In genomic region chr15:21261396-21261964, GRCh38 we compare ENCODE assay signal across 19 cellular contexts.
DNase-seq lines count a peak whose midpoint lies in the region; ATAC-seq and TF ChIP-seq lines count a peak whose summit lies in the region.
"Had no signal": no experiment of that assay in that cellular context is flagged by ENCODE, and none has a peak within 500 bp of the region (broad histone marks: within the 10 kb centered on the region; RNA-seq: fewer than 3 reads in every experiment).

No MANE protein-coding gene starts in this region.

- H3K36me3 ChIP-seq in sigmoid colon, result no peaks in the 10 kb centered on the region
- H3K36me3 ChIP-seq: adrenal gland, cardiac muscle cell, stomach had no signal

- H3K9me3 Mint-ChIP-seq in CD4-positive, alpha-beta T cell, result no peaks in the 10 kb centered on the region

- no peak for TF ChIP-seq POLR2A in sigmoid colon (IDR thresholded peaks at IDR 0.05)

- no peak overlapping the region for H3K4me3 Mint-ChIP-seq in CD4-positive, alpha-beta T cell
- H3K4me3 Mint-ChIP-seq: neural crest cell had no signal

- intact Hi-C loops in right cardiac atrium (cut with DNase I), result no loop called here
- intact Hi-C loops in sigmoid colon (cut with DNase I), result no loop called here
- intact Hi-C loops in CD4-positive, alpha-beta T cell (cut with DNase I, micrococcal nuclease), result no loop called here

- no peak for TF ChIP-seq CTCF in astrocyte of the spinal cord (IDR thresholded peaks at IDR 0.05; ENCODE audit: low read depth, low read length)
- no peak for TF ChIP-seq CTCF in sigmoid colon (IDR thresholded peaks at IDR 0.05)
- no peak for TF ChIP-seq CTCF in CD4-positive, alpha-beta T cell (IDR thresholded peaks at IDR 0.05)

- H3K27ac ChIP-seq in right cardiac atrium (ENCODE audit: low read length), result no peak overlapping the region
- no peak overlapping the region for H3K27ac ChIP-seq in sigmoid colon
- no peak overlapping the region for H3K27ac ChIP-seq in CD4-positive, alpha-beta T cell (ENCODE audit: low read depth, low read length)
- H3K27ac ChIP-seq: adrenal gland, cardiac muscle cell, stomach had no signal

- H3K4me3 ChIP-seq in astrocyte of the spinal cord (ENCODE audit: low read depth, low read length) (no peak overlapping the region), right cardiac atrium (ENCODE audit: low read length) (no peak overlapping the region), sigmoid colon (no peak overlapping the region)
- H3K4me3 ChIP-seq: adrenal gland, cardiac muscle cell, stomach had no signal

- peaks cover 4% of the 10 kb centered on the region for H3K27me3 Mint-ChIP-seq in CD4-positive, alpha-beta T cell

- H3K4me1 Mint-ChIP-seq in CD4-positive, alpha-beta T cell (ENCODE audit: low read depth), result no peaks in the 10 kb centered on the region
- H3K4me1 Mint-ChIP-seq: neural crest cell had no signal

- no peaks in the 10 kb centered on the region for H3K36me3 Mint-ChIP-seq in CD4-positive, alpha-beta T cell (ENCODE audit: low read depth)

- ATAC-seq in right cardiac atrium (peak; percentile 40 to 48), GM18520 (IDR thresholded peaks at IDR 0.05; ENCODE audit: unreplicated experiment) (no peak)
- no peak for ATAC-seq in CD4-positive, alpha-beta T cell (ENCODE audit: poor library complexity)
- ATAC-seq: Panc1 had no signal

- no peak overlapping the region for H3K27ac Mint-ChIP-seq in CD4-positive, alpha-beta T cell

- in situ Hi-C loops in astrocyte of the spinal cord (cut with HindIII; ENCODE audit: low sequenced_read_pairs), result no loop called here

- WGBS in right cardiac atrium, result 83% methylated on average over 18 of the region's 18 CpGs
- WGBS in sigmoid colon, 2 donors, result 86 to 87% methylated on average over 18 of the region's 18 CpGs

- H3K4me1 ChIP-seq in right cardiac atrium (ENCODE audit: control insufficient read depth, insufficient read depth, low read length) (no peaks in the 10 kb centered on the region), sigmoid colon (no peaks in the 10 kb centered on the region)
- H3K4me1 ChIP-seq: adrenal gland, Caco-2, stomach had no signal

- CTCF ChIA-PET in CD4-positive, alpha-beta T cell (lab: Charles Lee), result no interaction called here

- POLR2A ChIA-PET in CD4-positive, alpha-beta T cell (lab: Charles Lee), result no interaction called here

- no peaks in the 10 kb centered on the region for H3K27me3 ChIP-seq in right cardiac atrium (ENCODE audit: control insufficient read depth, insufficient read depth)
- H3K27me3 ChIP-seq in sigmoid colon, result no peaks in the 10 kb centered on the region
- H3K27me3 ChIP-seq in CD4-positive, alpha-beta T cell (ENCODE audit: control insufficient read depth, insufficient read depth, low read length), result no peaks in the 10 kb centered on the region
- H3K27me3 ChIP-seq: adrenal gland, cardiac muscle cell had no signal

- no peak for TF ChIP-seq EP300 in sigmoid colon (IDR thresholded peaks at IDR 0.05)

- peak; percentile 15 for DNase-seq in Daoy (ENCODE audit: low read depth)
- peak; percentile 0 for DNase-seq in astrocyte of the spinal cord (ENCODE audit: low read depth, low spot score)
- DNase-seq in right cardiac atrium, result peak in 2 of 3 donors; percentile 58 to 64
- DNase-seq in sigmoid colon, result peak; percentile 65
- no peak for DNase-seq in COLO668 (lab: John Stamatoyannopoulos, UW; ENCODE audit: unreplicated experiment)
- DNase-seq in CD4-positive, alpha-beta T cell, result no peak
- DNase-seq: activated CD4-positive, alpha-beta T cell treated with anti-CD3 and anti-CD28 coated beads for 1 hour; effector CD4-positive, alpha-beta T cell; KBM-7; NCI-H1105; NCI-H2171; NCI-H774; stomach had no signal

- H3K9me3 ChIP-seq in right cardiac atrium (ENCODE audit: control insufficient read depth, low read length) (no peaks in the 10 kb centered on the region), sigmoid colon (no peaks in the 10 kb centered on the region)
- H3K9me3 ChIP-seq in CD4-positive, alpha-beta T cell (ENCODE audit: control insufficient read depth, low read length), result no peaks in the 10 kb centered on the region
- H3K9me3 ChIP-seq: adrenal gland had no signal

Comparison
In these comparisons a context has a peak if more than half of its experiments do, and no peak if none do; other contexts are left out.
1. DNase-seq: peak in Daoy (single experiment), astrocyte of the spinal cord (single experiment), right cardiac atrium (2 of 3) and sigmoid colon (single experiment); none in COLO668 (single experiment) and CD4-positive, alpha-beta T cell (0 of 10).
2. ATAC-seq: peak in right cardiac atrium (2 of 2); none in CD4-positive, alpha-beta T cell (single experiment) and GM18520 (single experiment).